In the genomic region with DNA sequence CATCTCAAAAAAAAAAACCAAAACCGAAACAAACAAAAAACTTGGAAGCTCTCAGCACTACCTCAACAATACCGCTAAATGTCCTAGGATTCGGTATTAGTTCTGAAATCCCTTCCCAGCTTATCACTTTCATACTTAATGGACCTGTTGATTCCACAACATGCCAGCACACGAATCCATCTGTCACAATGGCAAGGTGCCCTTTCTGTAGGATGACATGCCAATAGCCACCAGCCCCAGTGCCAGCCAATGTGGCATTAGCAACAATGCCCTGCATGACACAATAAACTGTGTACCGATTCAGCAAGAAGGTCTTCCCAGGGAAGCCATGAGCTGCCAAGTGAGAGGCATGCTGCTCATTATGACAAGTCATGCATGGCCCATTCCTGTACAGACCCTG, we compare ENCODE assay signal across 13 cellular contexts. TPM values are rescaled to one million over a fixed set of nuclear protein-coding genes. Genes with fewer than 3 reads are reported as not detected.
A peak's percentile ranks its signal among the peaks of the same experiment; 100 is the strongest.
DNase-seq lines count a peak whose midpoint lies in the region; TF ChIP-seq lines count a peak whose summit lies in the region.
"Had no signal": no experiment of that assay in that cellular context is flagged by ENCODE, and none has a peak within 500 bp of the region (broad histone marks: within the 10 kb centered on the region; RNA-seq: fewer than 3 reads in every experiment).

No MANE protein-coding gene starts in this region.

- H3K27me3 ChIP-seq in A673 (replicated peaks; ENCODE audit: insufficient read depth, low read depth, low read length, poor library complexity) = peaks cover 21% of the 10 kb centered on the region
- H3K27me3 ChIP-seq in effector memory CD4-positive, alpha-beta T cell (replicated peaks; ENCODE audit: control insufficient read depth, insufficient read depth, low read length, poor library complexity, severe bottlenecking) = no peaks in the 10 kb centered on the region
- H3K27me3 ChIP-seq: BLaER1 had no signal

- no peak for TF ChIP-seq CTCF in A673 (conservative IDR thresholded peaks at IDR 0.05; ENCODE audit: low read depth, low read length)

- no peaks in the 10 kb centered on the region for H3K4me1 ChIP-seq in A673 (ENCODE audit: insufficient read depth, low read length, poor library complexity, severe bottlenecking)
- H3K4me1 ChIP-seq in effector memory CD4-positive, alpha-beta T cell (ENCODE audit: control insufficient read depth, insufficient read depth, low read length, poor library complexity, severe bottlenecking) = no peaks in the 10 kb centered on the region
- H3K4me1 ChIP-seq: BLaER1, Caco-2 had no signal

- CTCF ChIA-PET in A673 (lab: Charles Lee) = no interaction called here

- in situ Hi-C loops in G401 (cut with HindIII; ENCODE audit: low sequenced_read_pairs) = no loop called here

- no peak overlapping the region for H3K4me3 ChIP-seq in A673 (ENCODE audit: low read depth, low read length, poor library complexity, severe bottlenecking)
- H3K4me3 ChIP-seq in effector memory CD4-positive, alpha-beta T cell (ENCODE audit: insufficient read depth, low read depth, low read length, poor library complexity, severe bottlenecking) = no peak overlapping the region
- H3K4me3 ChIP-seq: BLaER1, GM12878, GM23248 had no signal

- intact Hi-C loops in A673 (cut with micrococcal nuclease; ENCODE audit: unreplicated experiment) = no loop called here

- no TSS peak for BruUV-seq in A673 (replicated peaks; lab: Mats Ljungman, UMichigan)

- H3K36me3 ChIP-seq in A673 (ENCODE audit: insufficient read depth, low read length, poor library complexity, severe bottlenecking) = no peaks in the 10 kb centered on the region
- no peaks in the 10 kb centered on the region for H3K36me3 ChIP-seq in effector memory CD4-positive, alpha-beta T cell (ENCODE audit: control insufficient read depth, insufficient read depth, low read length)
- H3K36me3 ChIP-seq: BLaER1 had no signal

- H3K9me3 ChIP-seq in A673 (ENCODE audit: low read depth, low read length, poor library complexity, severe bottlenecking) = no peaks in the 10 kb centered on the region
- no peaks in the 10 kb centered on the region for H3K9me3 ChIP-seq in effector memory CD4-positive, alpha-beta T cell (ENCODE audit: control insufficient read depth, low read length)
- H3K9me3 ChIP-seq: BLaER1, Caco-2 had no signal

- H3K27ac ChIP-seq in A673 (ENCODE audit: low read depth, low read length, poor library complexity, severe bottlenecking) = no peak overlapping the region
- no peak overlapping the region for H3K27ac ChIP-seq in effector memory CD4-positive, alpha-beta T cell (ENCODE audit: insufficient read depth, low read length, poor library complexity, severe bottlenecking)
- H3K27ac ChIP-seq: BLaER1, GM23248, HL-60 had no signal

- POLR2A ChIA-PET in A673 (lab: Charles Lee; ENCODE audit: low non-redundant PET) = no interaction called here

- DNase-seq in A673 (ENCODE audit: low spot score) (peak; percentile 33), G401 (ENCODE audit: low spot score) (peak; percentile 96), NCI-H446 treated with DMSO at 0.1 percent for 48 hours (lab: John Stamatoyannopoulos, UW) (peak; percentile 61), cerebellum (ENCODE audit: low spot score) (peak; percentile 87), NCI-H2107 (lab: John Stamatoyannopoulos, UW) (no peak)
- DNase-seq in effector CD8-positive, alpha-beta T cell (lab: John Stamatoyannopoulos, UW) = no peak
- no peak for DNase-seq in effector memory CD4-positive, alpha-beta T cell
- DNase-seq: Caco-2; CD8-positive, alpha-beta memory T cell; GM23248 had no signal

RNA-seq across cellular contexts. Expression of gene CHCHD3, which starts 35.5 kb away (rescaled TPM):
- 114 and 128 TPM in 2 replicates for total RNA-seq in A673 (2021)
- 155 and 220 TPM in 2 replicates for total RNA-seq in G401 (2014; rRNA removed; shearing (Covaris generic))
- 50.8 TPM for total RNA-seq in cerebellum

Comparison
In these comparisons a context has a peak if more than half of its experiments do, and no peak if none do; other contexts are left out.
1. DNase-seq: peak in A673 (single experiment), G401 (single experiment), NCI-H446 treated with DMSO at 0.1 percent for 48 hours (single experiment) and cerebellum (single experiment); none in effector CD8-positive, alpha-beta T cell (single experiment), NCI-H2107 (single experiment) and effector memory CD4-positive, alpha-beta T cell (0 of 3).